Comparison of ENCODE assay signal across 8 cellular contexts in genomic region chr1:226649780-226650179, GRCh38.
DNase-seq lines count a peak whose midpoint lies in the region; ATAC-seq and TF ChIP-seq lines count a peak whose summit lies in the region.

No MANE protein-coding gene starts in this region.

- H3K4me1 ChIP-seq in body of pancreas (peaks cover 6% of the 10 kb centered on the region), gastroesophageal sphincter (peaks cover 0 to 45% (median 2%) of the 10 kb centered on the region in 3 donors)

- H3K27me3 Mint-ChIP-seq in activated CD4-positive, alpha-beta T cell treated with anti-CD3 and anti-CD28 coated beads, Interleukin-2, amount 10 ng/mL, durations not matched to agents 24 days and 14 days, result no peaks in the 10 kb centered on the region

- 71 to 84% methylated on average over 7 of the region's 7 CpGs for WGBS in body of pancreas, 2 donors
- 32 to 44% methylated on average over 5 to 6 of the region's 7 CpGs for WGBS in gastroesophageal sphincter (ENCODE audit: low coverage in 1 of 2), 2 donors

- peak; percentile 36 for TF ChIP-seq CTCF in LNCaP clone FGC (IDR thresholded peaks at IDR 0.05; ENCODE audit: control insufficient read depth, extremely low read depth, insufficient read depth)
- peak in 5 of 7 experiments; percentile 13 to 44 (median 23) for TF ChIP-seq CTCF in body of pancreas (IDR thresholded peaks at IDR 0.05)
- peak in 1 of 4 experiments; percentile 47 for TF ChIP-seq CTCF in gastroesophageal sphincter (IDR thresholded peaks at IDR 0.05)

- H3K9me3 ChIP-seq in body of pancreas, result no peaks in the 10 kb centered on the region
- H3K9me3 ChIP-seq in gastroesophageal sphincter, result no peaks in the 10 kb centered on the region

- peaks cover 53% of the 10 kb centered on the region for H3K4me1 Mint-ChIP-seq in activated CD4-positive, alpha-beta T cell treated with anti-CD3 and anti-CD28 coated beads, Interleukin-2, amount 10 ng/mL, durations not matched to agents 24 days and 14 days

- H3K4me3 Mint-ChIP-seq in activated CD4-positive, alpha-beta T cell treated with anti-CD3 and anti-CD28 coated beads, Interleukin-2, amount 10 ng/mL, durations not matched to agents 24 days and 14 days, result no peak overlapping the region

- intact Hi-C loops in activated CD4-positive, alpha-beta T cell treated with anti-CD3 and anti-CD28 coated beads, Interleukin-2, amount 10 ng/mL, durations not matched to agents 24 days and 14 days (cut with micrococcal nuclease), result no loop called here
- intact Hi-C loops in body of pancreas (cut with DNase I), result no loop called here

- no peak overlapping the region for H3K27ac Mint-ChIP-seq in activated CD4-positive, alpha-beta T cell treated with anti-CD3 and anti-CD28 coated beads, Interleukin-2, amount 10 ng/mL, durations not matched to agents 24 days and 14 days

- peaks cover 38% of the 10 kb centered on the region for H3K36me3 Mint-ChIP-seq in activated CD4-positive, alpha-beta T cell treated with anti-CD3 and anti-CD28 coated beads, Interleukin-2, amount 10 ng/mL, durations not matched to agents 24 days and 14 days (ENCODE audit: low read depth)

- H3K27me3 ChIP-seq in body of pancreas, result no peaks in the 10 kb centered on the region
- no peaks in the 10 kb centered on the region for H3K27me3 ChIP-seq in gastroesophageal sphincter

- TF ChIP-seq EP300 in gastroesophageal sphincter (IDR thresholded peaks at IDR 0.05), result no peak

- no peak overlapping the region for H3K4me3 ChIP-seq in LNCaP clone FGC (ENCODE audit: low read depth, low read length)
- no peak overlapping the region for H3K4me3 ChIP-seq in body of pancreas
- no peak overlapping the region for H3K4me3 ChIP-seq in gastroesophageal sphincter

- H3K9me3 Mint-ChIP-seq in activated CD4-positive, alpha-beta T cell treated with anti-CD3 and anti-CD28 coated beads, Interleukin-2, amount 10 ng/mL, durations not matched to agents 24 days and 14 days, result no peaks in the 10 kb centered on the region

- TF ChIP-seq POLR2A in body of pancreas (IDR thresholded peaks at IDR 0.05) (no peak), gastroesophageal sphincter (IDR thresholded peaks at IDR 0.05) (no peak)

- peak; percentile 79 for DNase-seq in activated CD4-positive, alpha-beta T cell treated with anti-CD3 and anti-CD28 coated beads, Interleukin-2, amount 10 ng/mL, durations not matched to agents 24 days and 14 days
- no peak for DNase-seq in activated CD4-positive, alpha-beta T cell treated with anti-CD3 and anti-CD28 coated beads, Interleukin-2, amount 50 U/mL, for 4 hours
- DNase-seq in LNCaP clone FGC (ENCODE audit: low read depth) (no peak), body of pancreas (peak in 1 of 4 donors; percentile 52), pons (ENCODE audit: low spot score) (peak; percentile 59)

- no peak for ATAC-seq in body of pancreas
- ATAC-seq in GM18498 (IDR thresholded peaks at IDR 0.05; ENCODE audit: unreplicated experiment), result no peak
- no peak for ATAC-seq in gastroesophageal sphincter
- ATAC-seq in GM18520 (IDR thresholded peaks at IDR 0.05; ENCODE audit: unreplicated experiment), result no peak

- H3K36me3 ChIP-seq in body of pancreas (replicated peaks in 1 of 2; ENCODE audit: insufficient read depth in 1 of 2, low read depth in 2 of 2) (peaks cover 0 to 4% of the 10 kb centered on the region in 2 donors), gastroesophageal sphincter (peaks cover 0 to 40% of the 10 kb centered on the region in 2 donors)

- H3K27ac ChIP-seq in body of pancreas (no peak overlapping the region), gastroesophageal sphincter (no peak overlapping the region)

Comparison
In these comparisons a context has a peak if more than half of its experiments do, and no peak if none do; other contexts are left out.
1. DNase-seq: peak in activated CD4-positive, alpha-beta T cell treated with anti-CD3 and anti-CD28 coated beads, Interleukin-2, amount 10 ng/mL, durations not matched to agents 24 days and 14 days (single experiment) and pons (single experiment); none in activated CD4-positive, alpha-beta T cell treated with anti-CD3 and anti-CD28 coated beads, Interleukin-2, amount 50 U/mL, for 4 hours (0 of 2) and LNCaP clone FGC (single experiment).